1 cellular context compared by ENCODE assay signal in genomic region chr3:31802981-31803380, GRCh38.
TF ChIP-seq lines count a peak whose summit lies in the region.

No MANE protein-coding gene starts in this region.

TF ChIP-seq in GM23338, 12 proteins besides CTCF, POLR2A, EP300 and RAD21 (continued from another document):
- TF ChIP-seq, protein P1, sequence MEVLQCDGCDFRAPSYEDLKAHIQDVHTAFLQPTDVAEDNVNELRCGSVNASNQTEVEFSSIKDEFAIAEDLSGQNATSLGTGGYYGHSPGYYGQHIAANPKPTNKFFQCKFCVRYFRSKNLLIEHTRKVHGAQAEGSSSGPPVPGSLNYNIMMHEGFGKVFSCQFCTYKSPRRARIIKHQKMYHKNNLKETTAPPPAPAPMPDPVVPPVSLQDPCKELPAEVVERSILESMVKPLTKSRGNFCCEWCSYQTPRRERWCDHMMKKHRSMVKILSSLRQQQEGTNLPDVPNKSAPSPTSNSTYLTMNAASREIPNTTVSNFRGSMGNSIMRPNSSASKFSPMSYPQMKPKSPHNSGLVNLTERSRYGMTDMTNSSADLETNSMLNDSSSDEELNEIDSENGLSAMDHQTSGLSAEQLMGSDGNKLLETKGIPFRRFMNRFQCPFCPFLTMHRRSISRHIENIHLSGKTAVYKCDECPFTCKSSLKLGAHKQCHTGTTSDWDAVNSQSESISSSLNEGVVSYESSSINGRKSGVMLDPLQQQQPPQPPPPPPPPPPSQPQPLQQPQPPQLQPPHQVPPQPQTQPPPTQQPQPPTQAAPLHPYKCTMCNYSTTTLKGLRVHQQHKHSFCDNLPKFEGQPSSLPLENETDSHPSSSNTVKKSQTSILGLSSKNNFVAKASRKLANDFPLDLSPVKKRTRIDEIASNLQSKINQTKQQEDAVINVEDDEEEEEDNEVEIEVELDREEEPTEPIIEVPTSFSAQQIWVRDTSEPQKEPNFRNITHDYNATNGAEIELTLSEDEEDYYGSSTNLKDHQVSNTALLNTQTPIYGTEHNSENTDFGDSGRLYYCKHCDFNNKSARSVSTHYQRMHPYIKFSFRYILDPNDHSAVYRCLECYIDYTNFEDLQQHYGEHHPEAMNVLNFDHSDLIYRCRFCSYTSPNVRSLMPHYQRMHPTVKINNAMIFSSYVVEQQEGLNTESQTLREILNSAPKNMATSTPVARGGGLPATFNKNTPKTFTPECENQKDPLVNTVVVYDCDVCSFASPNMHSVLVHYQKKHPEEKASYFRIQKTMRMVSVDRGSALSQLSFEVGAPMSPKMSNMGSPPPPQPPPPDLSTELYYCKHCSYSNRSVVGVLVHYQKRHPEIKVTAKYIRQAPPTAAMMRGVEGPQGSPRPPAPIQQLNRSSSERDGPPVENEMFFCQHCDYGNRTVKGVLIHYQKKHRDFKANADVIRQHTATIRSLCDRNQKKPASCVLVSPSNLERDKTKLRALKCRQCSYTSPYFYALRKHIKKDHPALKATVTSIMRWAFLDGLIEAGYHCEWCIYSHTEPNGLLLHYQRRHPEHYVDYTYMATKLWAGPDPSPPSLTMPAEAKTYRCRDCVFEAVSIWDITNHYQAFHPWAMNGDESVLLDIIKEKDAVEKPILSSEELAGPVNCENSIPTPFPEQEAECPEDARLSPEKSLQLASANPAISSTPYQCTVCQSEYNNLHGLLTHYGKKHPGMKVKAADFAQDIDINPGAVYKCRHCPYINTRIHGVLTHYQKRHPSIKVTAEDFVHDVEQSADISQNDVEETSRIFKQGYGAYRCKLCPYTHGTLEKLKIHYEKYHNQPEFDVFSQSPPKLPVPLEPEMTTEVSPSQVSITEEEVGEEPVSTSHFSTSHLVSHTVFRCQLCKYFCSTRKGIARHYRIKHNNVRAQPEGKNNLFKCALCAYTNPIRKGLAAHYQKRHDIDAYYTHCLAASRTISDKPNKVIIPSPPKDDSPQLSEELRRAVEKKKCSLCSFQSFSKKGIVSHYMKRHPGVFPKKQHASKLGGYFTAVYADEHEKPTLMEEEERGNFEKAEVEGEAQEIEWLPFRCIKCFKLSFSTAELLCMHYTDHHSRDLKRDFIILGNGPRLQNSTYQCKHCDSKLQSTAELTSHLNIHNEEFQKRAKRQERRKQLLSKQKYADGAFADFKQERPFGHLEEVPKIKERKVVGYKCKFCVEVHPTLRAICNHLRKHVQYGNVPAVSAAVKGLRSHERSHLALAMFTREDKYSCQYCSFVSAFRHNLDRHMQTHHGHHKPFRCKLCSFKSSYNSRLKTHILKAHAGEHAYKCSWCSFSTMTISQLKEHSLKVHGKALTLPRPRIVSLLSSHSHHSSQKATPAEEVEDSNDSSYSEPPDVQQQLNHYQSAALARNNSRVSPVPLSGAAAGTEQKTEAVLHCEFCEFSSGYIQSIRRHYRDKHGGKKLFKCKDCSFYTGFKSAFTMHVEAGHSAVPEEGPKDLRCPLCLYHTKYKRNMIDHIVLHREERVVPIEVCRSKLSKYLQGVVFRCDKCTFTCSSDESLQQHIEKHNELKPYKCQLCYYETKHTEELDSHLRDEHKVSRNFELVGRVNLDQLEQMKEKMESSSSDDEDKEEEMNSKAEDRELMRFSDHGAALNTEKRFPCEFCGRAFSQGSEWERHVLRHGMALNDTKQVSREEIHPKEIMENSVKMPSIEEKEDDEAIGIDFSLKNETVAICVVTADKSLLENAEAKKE (CRISPR knock-in tag; IDR thresholded peaks at IDR 0.05): no peak
- TF ChIP-seq ETS1 (IDR thresholded peaks at IDR 0.05): no peak
- no peak for TF ChIP-seq NANOG (IDR thresholded peaks at IDR 0.05; ENCODE audit: borderline replicate concordance)
- no peak for TF ChIP-seq ZNF114 (CRISPR knock-in tag; IDR thresholded peaks at IDR 0.05)
- TF ChIP-seq EZH2 (IDR thresholded peaks at IDR 0.05; ENCODE audit: low read depth, unreplicated experiment): no peak
- TF ChIP-seq EZH2phosphoT487 (IDR thresholded peaks at IDR 0.05; ENCODE audit: unreplicated experiment): no peak
